ENCODE assay signal across 18 cellular contexts in genomic region chr1:51070640-51071039, GRCh38. TPM values are rescaled to one million over a fixed set of nuclear protein-coding genes. Genes with fewer than 3 reads are reported as not detected.
A peak's percentile ranks its signal among the peaks of the same experiment; 100 is the strongest.
DNase-seq lines count a peak whose midpoint lies in the region; ATAC-seq and TF ChIP-seq lines count a peak whose summit lies in the region.
"Had no signal": no experiment of that assay in that cellular context is flagged by ENCODE, and none has a peak within 500 bp of the region (broad histone marks: within the 10 kb centered on the region; RNA-seq: fewer than 3 reads in every experiment).

No MANE protein-coding gene starts in this region.

- no peaks in the 10 kb centered on the region for H3K36me3 ChIP-seq in adipocyte (ENCODE audit: control insufficient read depth, insufficient read depth, low read length, severe bottlenecking)
- H3K36me3 ChIP-seq: esophagus muscularis mucosa, left ventricle myocardium inferior had no signal

- DNase-seq in AG09319 (ENCODE audit: extremely low read depth, low read depth) (peak; percentile 31), HFFc6 (peak; percentile 75), adipocyte (ENCODE audit: low read depth) (peak; percentile 71), hepatic stellate cell (ENCODE audit: low spot score) (peak; percentile 63)
- DNase-seq in activated naive CD4-positive, alpha-beta T cell treated with anti-CD3 and anti-CD28 coated beads for 36 hours = no peak
- DNase-seq: DND-41, dorsolateral prefrontal cortex, left ventricle myocardium inferior, NCI-H526, SW 1271 had no signal

- peaks cover 7% of the 10 kb centered on the region for H3K4me1 ChIP-seq in adipocyte (ENCODE audit: control insufficient read depth, insufficient read depth, low read length)
- H3K4me1 ChIP-seq: esophagus muscularis mucosa, left ventricle myocardium inferior, parathyroid adenoma had no signal

- no peaks in the 10 kb centered on the region for H3K27me3 ChIP-seq in adipocyte (replicated peaks; ENCODE audit: control insufficient read depth, insufficient read depth, low read length)
- H3K27me3 ChIP-seq: esophagus muscularis mucosa had no signal

- no peaks in the 10 kb centered on the region for H3K9me3 ChIP-seq in adipocyte (ENCODE audit: control insufficient read depth, low read length)
- H3K9me3 ChIP-seq: esophagus muscularis mucosa, left ventricle myocardium inferior had no signal

- H3K36me3 Mint-ChIP-seq in HFFc6 (ENCODE audit: low read depth) = no peaks in the 10 kb centered on the region
- H3K36me3 Mint-ChIP-seq in activated naive CD4-positive, alpha-beta T cell treated with anti-CD3 and anti-CD28 coated beads for 36 hours (ENCODE audit: low read depth) = no peaks in the 10 kb centered on the region
- H3K36me3 Mint-ChIP-seq: activated naive CD4-positive, alpha-beta T cell treated with anti-CD3 and anti-CD28 coated beads, Interleukin-2, amount 50 U/mL, for 24 hours; CD14-positive monocyte had no signal

- peaks cover 28% of the 10 kb centered on the region for H3K4me1 Mint-ChIP-seq in HFFc6 (ENCODE audit: low read depth)
- no peaks in the 10 kb centered on the region for H3K4me1 Mint-ChIP-seq in activated naive CD4-positive, alpha-beta T cell treated with anti-CD3 and anti-CD28 coated beads for 36 hours (ENCODE audit: low read depth)
- H3K4me1 Mint-ChIP-seq: activated naive CD4-positive, alpha-beta T cell treated with anti-CD3 and anti-CD28 coated beads, Interleukin-2, amount 50 U/mL, for 24 hours had no signal

- H3K27me3 Mint-ChIP-seq in HFFc6 (ENCODE audit: insufficient read depth) = peaks cover 21% of the 10 kb centered on the region
- peaks cover 7% of the 10 kb centered on the region for H3K27me3 Mint-ChIP-seq in activated naive CD4-positive, alpha-beta T cell treated with anti-CD3 and anti-CD28 coated beads for 36 hours (ENCODE audit: low read depth)

- ATAC-seq in HG03280 (IDR thresholded peaks at IDR 0.05; ENCODE audit: unreplicated experiment) = no peak
- ATAC-seq in HG02588 (IDR thresholded peaks at IDR 0.05; ENCODE audit: unreplicated experiment) = no peak
- ATAC-seq in GM21529 (IDR thresholded peaks at IDR 0.05; ENCODE audit: unreplicated experiment) = no peak
- ATAC-seq: Panc1 had no signal

- H3K9me3 Mint-ChIP-seq in HFFc6 = no peaks in the 10 kb centered on the region
- H3K9me3 Mint-ChIP-seq in activated naive CD4-positive, alpha-beta T cell treated with anti-CD3 and anti-CD28 coated beads for 36 hours = no peaks in the 10 kb centered on the region
- H3K9me3 Mint-ChIP-seq: activated naive CD4-positive, alpha-beta T cell treated with anti-CD3 and anti-CD28 coated beads, Interleukin-2, amount 50 U/mL, for 24 hours had no signal

- intact Hi-C loops in activated naive CD4-positive, alpha-beta T cell treated with anti-CD3 and anti-CD28 coated beads for 36 hours (cut with micrococcal nuclease) = no loop called here

- H3K4me3 Mint-ChIP-seq in HFFc6 = peak overlapping the region; percentile 47; the same call in 1 of the 2 replicates
- H3K4me3 Mint-ChIP-seq in activated naive CD4-positive, alpha-beta T cell treated with anti-CD3 and anti-CD28 coated beads for 36 hours = no peak overlapping the region
- H3K4me3 Mint-ChIP-seq: activated naive CD4-positive, alpha-beta T cell treated with anti-CD3 and anti-CD28 coated beads, Interleukin-2, amount 50 U/mL, for 24 hours; CD14-positive monocyte had no signal

- CTCF ChIA-PET in activated naive CD4-positive, alpha-beta T cell treated with anti-CD3 and anti-CD28 coated beads for 36 hours (lab: Charles Lee) = interaction anchor here (1.4 kb wide), 1 partner anchor 10 kb away, joined by 3 read pairs; no protein-coding TSS in a partner anchor

- no peak overlapping the region for H3K4me3 ChIP-seq in adipocyte (ENCODE audit: low read length)
- H3K4me3 ChIP-seq: dorsolateral prefrontal cortex, esophagus muscularis mucosa, left ventricle myocardium inferior had no signal

- H3K27ac Mint-ChIP-seq in HFFc6 = no peak overlapping the region
- no peak overlapping the region for H3K27ac Mint-ChIP-seq in activated naive CD4-positive, alpha-beta T cell treated with anti-CD3 and anti-CD28 coated beads for 36 hours
- H3K27ac Mint-ChIP-seq: activated naive CD4-positive, alpha-beta T cell treated with anti-CD3 and anti-CD28 coated beads, Interleukin-2, amount 50 U/mL, for 24 hours; CD14-positive monocyte had no signal

- no peak for TF ChIP-seq CTCF in AG09319 (IDR thresholded peaks at IDR 0.05; ENCODE audit: low read depth, low read length)
- TF ChIP-seq CTCF in HFFc6 (IDR thresholded peaks at IDR 0.05) = no peak

- H3K9ac ChIP-seq in adipocyte (ENCODE audit: low read length) = no peak overlapping the region
- H3K9ac ChIP-seq: parathyroid adenoma had no signal

RNA-seq across cellular contexts. Expression of gene C1orf185, which starts 31.4 kb away (rescaled TPM):
- total RNA-seq in HFFc6 (2021; fragmentation: NEBNext Ultra II Directional; extraction: Animal tissue kit (Norgen Biotek cat#: 25700)) = not detected
- total RNA-seq in activated naive CD4-positive, alpha-beta T cell treated with anti-CD3 and anti-CD28 coated beads for 36 hours = not detected
- total RNA-seq: dorsolateral prefrontal cortex, esophagus muscularis mucosa, left ventricle myocardium inferior had no signal
